ENCODE assay signal across 1 cellular context in the genomic region with DNA sequence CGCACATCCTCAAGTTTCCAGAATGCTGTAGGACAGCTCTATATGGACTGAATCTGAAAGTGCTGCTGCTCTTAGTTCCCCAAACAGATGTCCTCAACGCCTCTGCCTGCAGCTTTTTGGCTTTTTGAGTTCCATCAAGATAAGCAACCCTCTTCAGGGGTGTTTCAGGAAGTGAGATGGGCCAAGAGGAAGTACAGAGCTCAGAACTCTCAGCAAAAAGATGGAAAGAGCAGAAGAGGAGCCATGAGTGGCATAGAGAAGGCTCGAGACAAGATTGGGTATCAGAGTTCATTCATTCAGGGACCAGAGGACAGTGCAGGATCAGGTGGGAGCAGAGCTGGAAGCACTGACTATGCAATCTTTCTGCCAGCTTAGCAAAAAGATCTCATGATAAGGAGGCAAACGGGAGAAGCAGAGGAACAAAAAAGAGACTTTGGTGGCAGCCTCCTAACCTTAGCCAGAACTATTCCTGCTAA.
TF ChIP-seq lines count a peak whose summit lies in the region.

Gene ADORA3, minus strand, starts transcription at position 49 of the 476 bp plus-strand sequence. CDS start 279 bp downstream, outside the sequence.
Gene TMIGD3, minus strand, starts transcription at position 49 of the 476 bp plus-strand sequence. CDS start 279 bp downstream, outside the sequence.

TF ChIP-seq in HepG2, 621 proteins besides CTCF, POLR2A, EP300 and RAD21 (continued from another document):
- TF ChIP-seq, protein P1, sequence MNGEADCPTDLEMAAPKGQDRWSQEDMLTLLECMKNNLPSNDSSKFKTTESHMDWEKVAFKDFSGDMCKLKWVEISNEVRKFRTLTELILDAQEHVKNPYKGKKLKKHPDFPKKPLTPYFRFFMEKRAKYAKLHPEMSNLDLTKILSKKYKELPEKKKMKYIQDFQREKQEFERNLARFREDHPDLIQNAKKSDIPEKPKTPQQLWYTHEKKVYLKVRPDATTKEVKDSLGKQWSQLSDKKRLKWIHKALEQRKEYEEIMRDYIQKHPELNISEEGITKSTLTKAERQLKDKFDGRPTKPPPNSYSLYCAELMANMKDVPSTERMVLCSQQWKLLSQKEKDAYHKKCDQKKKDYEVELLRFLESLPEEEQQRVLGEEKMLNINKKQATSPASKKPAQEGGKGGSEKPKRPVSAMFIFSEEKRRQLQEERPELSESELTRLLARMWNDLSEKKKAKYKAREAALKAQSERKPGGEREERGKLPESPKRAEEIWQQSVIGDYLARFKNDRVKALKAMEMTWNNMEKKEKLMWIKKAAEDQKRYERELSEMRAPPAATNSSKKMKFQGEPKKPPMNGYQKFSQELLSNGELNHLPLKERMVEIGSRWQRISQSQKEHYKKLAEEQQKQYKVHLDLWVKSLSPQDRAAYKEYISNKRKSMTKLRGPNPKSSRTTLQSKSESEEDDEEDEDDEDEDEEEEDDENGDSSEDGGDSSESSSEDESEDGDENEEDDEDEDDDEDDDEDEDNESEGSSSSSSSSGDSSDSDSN (CRISPR knock-in tag; IDR thresholded peaks at IDR 0.05), result no peak
- no peak for TF ChIP-seq ZNF720 (CRISPR knock-in tag; IDR thresholded peaks at IDR 0.05)
- TF ChIP-seq ZNF235 (CRISPR knock-in tag; IDR thresholded peaks at IDR 0.05; ENCODE audit: borderline replicate concordance), result no peak
- peak; percentile 80 to 84 for TF ChIP-seq MAFK (conservative IDR thresholded peaks at IDR 0.05 in 1 of 2, IDR thresholded peaks at IDR 0.05 in 1 of 2; ENCODE audit: low read length in 2 of 2)
- 0 out of 2 replicates have a peak, but pooled peaks have one; percentile 38 for TF ChIP-seq TEF (CRISPR knock-in tag; IDR thresholded peaks at IDR 0.05)
- no peak for TF ChIP-seq MBNL3 (CRISPR knock-in tag; conservative IDR thresholded peaks at IDR 0.05)
- no peak for TF ChIP-seq SNAI1 (CRISPR knock-in tag; IDR thresholded peaks at IDR 0.05; ENCODE audit: borderline replicate concordance)
- TF ChIP-seq PCBP2 (optimal IDR thresholded peaks at IDR 0.05; ENCODE audit: low read depth, low read length, poor library complexity, severe bottlenecking), result no peak
- TF ChIP-seq CEBPB (IDR thresholded peaks at IDR 0.05; ENCODE audit: borderline replicate concordance, low read depth, low read length), result peak; percentile 88
- 0 out of 2 replicates have a peak, but pooled peaks have one; percentile 32 for TF ChIP-seq GATAD2A (CRISPR knock-in tag; IDR thresholded peaks at IDR 0.05)
- peak; percentile 85 for TF ChIP-seq MAFF (IDR thresholded peaks at IDR 0.05; ENCODE audit: low read depth, low read length)
- TF ChIP-seq CEBPG (CRISPR knock-in tag; IDR thresholded peaks at IDR 0.05), result peak; percentile 88
- no peak for TF ChIP-seq THAP11 (CRISPR knock-in tag; IDR thresholded peaks at IDR 0.05)
- no peak for TF ChIP-seq MATR3 (CRISPR knock-in tag; IDR thresholded peaks at IDR 0.05)
TF ChIP-seq in HepG2: peak in this region for 7.
